8 cellular contexts compared by ENCODE assay signal in genomic region chr10:110353244-110354119, GRCh38. TPM values are rescaled to one million over a fixed set of nuclear protein-coding genes. Genes with fewer than 3 reads are reported as not detected.
DNase-seq lines count a peak whose midpoint lies in the region; ATAC-seq and TF ChIP-seq lines count a peak whose summit lies in the region.

No MANE protein-coding gene starts in this region.

- H3K9me3 Mint-ChIP-seq in activated T-helper 17 cell treated with anti-CD3 and anti-CD28 coated beads, Interleukin-2, amount 50 U/mL, for 72 hours, result no peaks in the 10 kb centered on the region
- H3K9me3 Mint-ChIP-seq in immature natural killer cell, result no peaks in the 10 kb centered on the region
- peaks cover 4% of the 10 kb centered on the region for H3K9me3 Mint-ChIP-seq in mesothelial cell of epicardium

- peaks cover 5% of the 10 kb centered on the region for H3K36me3 Mint-ChIP-seq in activated T-helper 17 cell treated with anti-CD3 and anti-CD28 coated beads, Interleukin-2, amount 50 U/mL, for 72 hours (ENCODE audit: low read depth)
- H3K36me3 Mint-ChIP-seq in immature natural killer cell (no peaks in the 10 kb centered on the region), mesothelial cell of epicardium (no peaks in the 10 kb centered on the region)

- H3K36me3 ChIP-seq in MG63, result no peaks in the 10 kb centered on the region

- no peaks in the 10 kb centered on the region for H3K27me3 ChIP-seq in MG63

- H3K27ac Mint-ChIP-seq in activated T-helper 17 cell treated with anti-CD3 and anti-CD28 coated beads, Interleukin-2, amount 50 U/mL, for 72 hours, result peak overlapping the region; percentile 94
- H3K27ac Mint-ChIP-seq in immature natural killer cell (peak overlapping the region in 3 of 6 donors; percentile 36 to 84 (median 70)), mesothelial cell of epicardium (no peak overlapping the region)

- H3K4me3 ChIP-seq in AG10803 (ENCODE audit: low read length) (peak overlapping the region; percentile 39), MG63 (no peak overlapping the region)

- TF ChIP-seq CTCF in AG10803 (conservative IDR thresholded peaks at IDR 0.05; ENCODE audit: low read length) (no peak; the same call in 1 of the 2 replicates), mesothelial cell of epicardium (IDR thresholded peaks at IDR 0.05; ENCODE audit: unreplicated experiment) (no peak)

- H3K27me3 Mint-ChIP-seq in activated T-helper 17 cell treated with anti-CD3 and anti-CD28 coated beads, Interleukin-2, amount 50 U/mL, for 72 hours, result no peaks in the 10 kb centered on the region
- H3K27me3 Mint-ChIP-seq in immature natural killer cell (ENCODE audit: low read depth in 3 of 3) (peaks cover 2 to 9% (median 4%) of the 10 kb centered on the region in 3 donors), mesothelial cell of epicardium (ENCODE audit: low read depth) (peaks cover 10% of the 10 kb centered on the region)

- H3K9me3 ChIP-seq in MG63, result no peaks in the 10 kb centered on the region

- ATAC-seq in activated T-helper 17 cell treated with anti-CD3 and anti-CD28 coated beads, Interleukin-2, amount 50 U/mL, for 72 hours (replicated peaks), result peak; percentile 73
- peak; percentile 85 for ATAC-seq in stimulated activated naive CD8-positive, alpha-beta T cell treated with anti-CD3 and anti-CD28 coated beads, Interleukin-15, Interleukin-2, amounts not matched to agents 100 U/mL and 50 U/mL, for 24 hours
- no peak for ATAC-seq in HG03039 (IDR thresholded peaks at IDR 0.05; ENCODE audit: unreplicated experiment)

- H3K4me3 Mint-ChIP-seq in activated T-helper 17 cell treated with anti-CD3 and anti-CD28 coated beads, Interleukin-2, amount 50 U/mL, for 72 hours, result peak overlapping the region; percentile 82
- H3K4me3 Mint-ChIP-seq in immature natural killer cell, result peak overlapping the region in 3 of 5 donors; percentile 28 to 67 (median 67)
- H3K4me3 Mint-ChIP-seq in mesothelial cell of epicardium, result no peak overlapping the region

- H3K4me1 Mint-ChIP-seq in activated T-helper 17 cell treated with anti-CD3 and anti-CD28 coated beads, Interleukin-2, amount 50 U/mL, for 72 hours, result peaks cover 56% of the 10 kb centered on the region
- H3K4me1 Mint-ChIP-seq in immature natural killer cell, result peaks cover 7 to 16% of the 10 kb centered on the region in 2 donors
- peaks cover 30% of the 10 kb centered on the region for H3K4me1 Mint-ChIP-seq in mesothelial cell of epicardium

- DNase-seq in AG10803 (ENCODE audit: low read depth) (peak; percentile 84), MG63 (peak; percentile 81), immature natural killer cell (peak in 2 of 3 donors; percentile 17 to 71), NCI-H510A treated with DMSO at 0.1 percent for 48 hours (lab: John Stamatoyannopoulos, UW) (no peak), mesothelial cell of epicardium (ENCODE audit: low spot score in 2 of 2, unreplicated experiment in 2 of 2) (no peak)
- DNase-seq in stimulated activated naive CD8-positive, alpha-beta T cell treated with anti-CD3 and anti-CD28 coated beads, Interleukin-15, Interleukin-2, amounts not matched to agents 100 U/mL and 50 U/mL, for 24 hours, result peak; percentile 62

RNA-seq across cellular contexts. Expression of gene SMNDC1, which starts 48.8 kb away (rescaled TPM):
- 5.1 and 14.6 TPM in 2 replicates for total RNA-seq in MG63 (2014; rRNA removed; shearing (Covaris generic); ENCODE audit: low replicate concordance)
- 10 to 100 TPM; 35.8 to 40.1 TPM for total RNA-seq in activated T-helper 17 cell treated with anti-CD3 and anti-CD28 coated beads, Interleukin-2, amount 50 U/mL, for 72 hours
- polyA plus RNA-seq in immature natural killer cell, result 10 to 100 TPM; 12.3 to 26.4 (median 16.3) TPM
- 38.5 to 41.4 TPM (median 39.6 TPM) in 3 replicates for total RNA-seq in mesothelial cell of epicardium

Comparison
In these comparisons a context has a peak if more than half of its experiments do, and no peak if none do; other contexts are left out.
1. DNase-seq: peak in AG10803 (single experiment), MG63 (single experiment), immature natural killer cell (2 of 3) and stimulated activated naive CD8-positive, alpha-beta T cell treated with anti-CD3 and anti-CD28 coated beads, Interleukin-15, Interleukin-2, amounts not matched to agents 100 U/mL and 50 U/mL, for 24 hours (single experiment); none in NCI-H510A treated with DMSO at 0.1 percent for 48 hours (single experiment) and mesothelial cell of epicardium (0 of 2).